Comparison of ENCODE assay signal across 35 cellular contexts in the genomic region with DNA sequence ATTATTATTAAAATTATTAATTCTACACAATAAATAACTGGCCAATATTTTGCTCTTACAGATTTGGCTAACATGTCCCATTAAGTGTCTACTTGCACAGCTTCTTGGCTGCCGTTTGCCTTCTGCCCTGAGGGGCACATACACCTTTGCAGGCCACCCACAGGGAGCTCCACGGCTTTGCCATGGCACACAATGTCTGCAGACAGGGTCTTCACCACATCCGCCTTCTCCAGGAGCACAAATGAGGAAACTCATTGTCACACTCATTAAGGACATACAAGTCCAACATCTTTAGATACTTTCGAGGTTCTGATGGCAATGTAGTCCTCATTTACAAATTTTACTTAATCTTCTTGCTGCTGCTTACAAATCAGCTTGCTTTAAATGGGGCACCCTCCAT. TPM values are rescaled to one million over a fixed set of nuclear protein-coding genes. Genes with fewer than 3 reads are reported as not detected.
"Had no signal": no experiment of that assay in that cellular context is flagged by ENCODE, and none has a peak within 500 bp of the region (broad histone marks: within the 10 kb centered on the region; RNA-seq: fewer than 3 reads in every experiment).

No MANE protein-coding gene starts in this region.

- H3K9me3 Mint-ChIP-seq: activated B cell treated with CpG ODN at 0.5 μM for 24 hours; activated CD4-positive, alpha-beta memory T cell treated with anti-CD3 and anti-CD28 coated beads for 36 hours; activated CD4-positive, alpha-beta T cell treated with anti-CD3 and anti-CD28 coated beads, Interleukin-2, amount 10 ng/mL, durations not matched to agents 24 days and 14 days; activated CD8-positive, alpha-beta T cell treated with anti-CD3 and anti-CD28 coated beads for 36 hours; activated naive CD4-positive, alpha-beta T cell treated with anti-CD3 and anti-CD28 coated beads, Interleukin-2, amount 10 ng/mL, durations not matched to agents 7 days and 5 days; activated naive CD4-positive, alpha-beta T cell treated with anti-CD3 and anti-CD28 coated beads, Interleukin-2, amount 50 U/mL, for 24 hours; activated naive CD8-positive, alpha-beta T cell treated with anti-CD3 and anti-CD28 coated beads, Interleukin-2, amount 10 ng/mL, durations not matched to agents 7 days and 5 days; activated naive CD8-positive, alpha-beta T cell treated with anti-CD3 and anti-CD28 coated beads, Interleukin-2, amount 50 U/mL, for 24 hours; activated T-cell treated with anti-CD3 and anti-CD28 coated beads, Interleukin-2, amount 50 U/mL, for 24 hours; activated T-helper 2 cell treated with anti-CD3 and anti-CD28 coated beads, Interferon-gamma antibody, Interleukin-2, Interleukin-4, amounts not matched to agents 10 μg/mL and 5 μg/mL and 100 μg/mL, durations not matched to agents 14 hours and 24 hours and 36 hours; brain; central memory CD8-positive, alpha-beta T cell; T-helper 1 cell treated with Interleukin-12 subunit alpha and Interleukin-12 subunit beta and Interleukin-4 antibody, amounts not matched to agents 30 μg/mL and 1 μg/mL, for 36 hours; T-helper 2 cell treated with Interferon-gamma antibody and Interleukin-4, amounts not matched to agents 5 μg/mL and 100 μg/mL, for 36 hours had no signal

- H3K27ac Mint-ChIP-seq: activated B cell treated with CpG ODN at 0.5 μM for 24 hours; activated CD4-positive, alpha-beta memory T cell treated with anti-CD3 and anti-CD28 coated beads for 36 hours; activated CD4-positive, alpha-beta T cell treated with anti-CD3 and anti-CD28 coated beads, Interleukin-2, amount 10 ng/mL, durations not matched to agents 24 days and 14 days; activated CD8-positive, alpha-beta memory T cell treated with anti-CD3 and anti-CD28 coated beads, Interleukin-2, amount 10 ng/mL, durations not matched to agents 7 days and 5 days; activated CD8-positive, alpha-beta T cell treated with anti-CD3 and anti-CD28 coated beads for 36 hours; activated naive CD4-positive, alpha-beta T cell treated with anti-CD3 and anti-CD28 coated beads, Interleukin-2, amount 10 ng/mL, durations not matched to agents 7 days and 5 days; activated naive CD4-positive, alpha-beta T cell treated with anti-CD3 and anti-CD28 coated beads, Interleukin-2, amount 50 U/mL, for 24 hours; activated naive CD8-positive, alpha-beta T cell; activated naive CD8-positive, alpha-beta T cell treated with anti-CD3 and anti-CD28 coated beads, Interleukin-2, amount 10 ng/mL, durations not matched to agents 7 days and 5 days; activated naive CD8-positive, alpha-beta T cell treated with anti-CD3 and anti-CD28 coated beads, Interleukin-2, amount 50 U/mL, for 24 hours; activated T-cell treated with anti-CD3 and anti-CD28 coated beads, Interleukin-2, amount 50 U/mL, for 24 hours; activated T-helper 2 cell treated with anti-CD3 and anti-CD28 coated beads, Interferon-gamma antibody, Interleukin-2, Interleukin-4, amounts not matched to agents 10 μg/mL and 5 μg/mL and 100 μg/mL, durations not matched to agents 14 hours and 24 hours and 36 hours; brain; T-helper 1 cell treated with Interleukin-12 subunit alpha and Interleukin-12 subunit beta and Interleukin-4 antibody, amounts not matched to agents 30 μg/mL and 1 μg/mL, for 36 hours; T-helper 2 cell treated with Interferon-gamma antibody and Interleukin-4, amounts not matched to agents 5 μg/mL and 100 μg/mL, for 36 hours had no signal

- H3K36me3 ChIP-seq: ascending aorta, cardiac muscle cell had no signal

- H3K27me3 Mint-ChIP-seq: brain had no signal

- ATAC-seq: activated CD8-positive, alpha-beta memory T cell treated with anti-CD3 and anti-CD28 coated beads, Interleukin-2, amount 10 ng/mL, durations not matched to agents 7 days and 5 days; activated CD8-positive, alpha-beta T cell treated with anti-CD3 and anti-CD28 coated beads for 36 hours; activated naive CD8-positive, alpha-beta T cell treated with anti-CD3 and anti-CD28 coated beads, Interleukin-2, amount 50 U/mL, for 24 hours had no signal

- H3K9me3 ChIP-seq: ascending aorta had no signal

- H3K4me3 Mint-ChIP-seq: activated B cell treated with CpG ODN at 0.5 μM for 24 hours; activated CD4-positive, alpha-beta memory T cell treated with anti-CD3 and anti-CD28 coated beads for 36 hours; activated CD4-positive, alpha-beta T cell treated with anti-CD3 and anti-CD28 coated beads, Interleukin-2, amount 10 ng/mL, durations not matched to agents 24 days and 14 days; activated CD8-positive, alpha-beta memory T cell treated with anti-CD3 and anti-CD28 coated beads, Interleukin-2, amount 10 ng/mL, durations not matched to agents 7 days and 5 days; activated CD8-positive, alpha-beta T cell treated with anti-CD3 and anti-CD28 coated beads for 36 hours; activated naive CD4-positive, alpha-beta T cell treated with anti-CD3 and anti-CD28 coated beads, Interleukin-2, amount 10 ng/mL, durations not matched to agents 7 days and 5 days; activated naive CD4-positive, alpha-beta T cell treated with anti-CD3 and anti-CD28 coated beads, Interleukin-2, amount 50 U/mL, for 24 hours; activated naive CD8-positive, alpha-beta T cell; activated naive CD8-positive, alpha-beta T cell treated with anti-CD3 and anti-CD28 coated beads, Interleukin-2, amount 10 ng/mL, durations not matched to agents 7 days and 5 days; activated naive CD8-positive, alpha-beta T cell treated with anti-CD3 and anti-CD28 coated beads, Interleukin-2, amount 50 U/mL, for 24 hours; activated T-cell treated with anti-CD3 and anti-CD28 coated beads, Interleukin-2, amount 50 U/mL, for 24 hours; brain; central memory CD8-positive, alpha-beta T cell; T-helper 1 cell treated with Interleukin-12 subunit alpha and Interleukin-12 subunit beta and Interleukin-4 antibody, amounts not matched to agents 30 μg/mL and 1 μg/mL, for 36 hours; T-helper 2 cell treated with Interferon-gamma antibody and Interleukin-4, amounts not matched to agents 5 μg/mL and 100 μg/mL, for 36 hours had no signal

- H3K27me3 ChIP-seq: ascending aorta, cardiac muscle cell had no signal

- DNase-seq: activated B cell treated with CpG ODN at 0.5 μM for 24 hours; activated CD4-positive, alpha-beta memory T cell treated with anti-CD3 and anti-CD28 coated beads for 36 hours; activated CD4-positive, alpha-beta T cell treated with anti-CD3 and anti-CD28 coated beads for 4 hours; activated CD4-positive, alpha-beta T cell treated with anti-CD3 and anti-CD28 coated beads, Interleukin-2, amount 10 ng/mL, durations not matched to agents 24 days and 14 days; activated CD4-positive, alpha-beta T cell treated with anti-CD3 and anti-CD28 coated beads, Interleukin-2, amount 50 U/mL, for 1 hour; activated CD4-positive, alpha-beta T cell treated with anti-CD3 and anti-CD28 coated beads, Interleukin-2, amount 50 U/mL, for 4 hours; activated CD4-positive, CD25-positive, alpha-beta regulatory T cell treated with anti-CD3 and anti-CD28 coated beads, Interleukin-2, amount 50 U/mL, for 72 hours; activated CD8-positive, alpha-beta memory T cell treated with anti-CD3 and anti-CD28 coated beads, Interleukin-2, amount 10 ng/mL, durations not matched to agents 7 days and 5 days; activated CD8-positive, alpha-beta memory T cell treated with anti-CD3 and anti-CD28 coated beads, Interleukin-2, amount 50 U/mL, for 48 hours; activated CD8-positive, alpha-beta T cell treated with anti-CD3 and anti-CD28 coated beads for 36 hours; activated effector memory CD4-positive, alpha-beta T cell treated with Interleukin-2 at 50 U/mL for 16 hours; activated gamma-delta T cell; activated naive CD4-positive, alpha-beta T cell treated with anti-CD3 and anti-CD28 coated beads, Interleukin-2, amount 10 ng/mL, durations not matched to agents 7 days and 5 days; activated naive CD4-positive, alpha-beta T cell treated with Interleukin-2 at 50 U/mL for 16 hours; activated naive CD8-positive, alpha-beta T cell treated with anti-CD3 and anti-CD28 coated beads, Interleukin-2, amount 10 ng/mL, durations not matched to agents 7 days and 5 days; activated naive CD8-positive, alpha-beta T cell treated with anti-CD3 and anti-CD28 coated beads, Interleukin-2, amount 50 U/mL, for 24 hours; activated T-cell treated with anti-CD3 and anti-CD28 coated beads, Interleukin-2, amount 50 U/mL, for 24 hours; activated T-cell treated with anti-CD3 and anti-CD28 coated beads, Interleukin-2, amount 50 U/mL, for 48 hours; amygdala; anterior cingulate cortex; caudate nucleus; cerebellar nuclear complex; T-helper 2 cell; T-helper 9 cell had no signal

- H3K4me3 ChIP-seq: ascending aorta, cardiac muscle cell had no signal

- H3K36me3 Mint-ChIP-seq: activated CD4-positive, alpha-beta memory T cell treated with anti-CD3 and anti-CD28 coated beads for 36 hours; activated CD8-positive, alpha-beta memory T cell treated with anti-CD3 and anti-CD28 coated beads, Interleukin-2, amount 10 ng/mL, durations not matched to agents 7 days and 5 days; activated naive CD4-positive, alpha-beta T cell treated with anti-CD3 and anti-CD28 coated beads, Interleukin-2, amount 10 ng/mL, durations not matched to agents 7 days and 5 days; activated naive CD4-positive, alpha-beta T cell treated with anti-CD3 and anti-CD28 coated beads, Interleukin-2, amount 50 U/mL, for 24 hours; activated naive CD8-positive, alpha-beta T cell; activated naive CD8-positive, alpha-beta T cell treated with anti-CD3 and anti-CD28 coated beads, Interleukin-2, amount 10 ng/mL, durations not matched to agents 7 days and 5 days had no signal

- H3K27ac ChIP-seq: ascending aorta, cardiac muscle cell, VCaP had no signal

RNA-seq across cellular contexts. Expression of a gene that starts 45.6 kb away (rescaled TPM):
- total RNA-seq: bronchial epithelial cell had no signal
